In genomic region chr2:220880623-220881022, GRCh38 we compare ENCODE assay signal across 15 cellular contexts.
A peak's percentile ranks its signal among the peaks of the same experiment; 100 is the strongest.
DNase-seq lines count a peak whose midpoint lies in the region; TF ChIP-seq lines count a peak whose summit lies in the region.
"Had no signal": no experiment of that assay in that cellular context is flagged by ENCODE, and none has a peak within 500 bp of the region (broad histone marks: within the 10 kb centered on the region; RNA-seq: fewer than 3 reads in every experiment).

No MANE protein-coding gene starts in this region.

- no peak for TF ChIP-seq POLR2A in breast epithelium (IDR thresholded peaks at IDR 0.05)
- no peak for TF ChIP-seq POLR2A in adrenal gland (IDR thresholded peaks at IDR 0.05)

- CTCF ChIA-PET in MCF 10A (lab: Yijun Ruan, JAX): no interaction called here

- H3K27me3 Mint-ChIP-seq in MCF 10A (ENCODE audit: insufficient read depth, unreplicated experiment) (no peaks in the 10 kb centered on the region), nephron (ENCODE audit: low read depth) (no peaks in the 10 kb centered on the region)

- POLR2A ChIA-PET in MCF 10A (lab: Yijun Ruan, JAX): no interaction called here

- intact Hi-C loops in MCF 10A (cut with micrococcal nuclease): no loop called here
- intact Hi-C loops in breast epithelium (cut with DNase I; ENCODE audit: low total_unique reads): no loop called here
- intact Hi-C loops in adrenal gland (cut with DNase I): no loop called here

- H3K4me3 Mint-ChIP-seq in MCF 10A (ENCODE audit: unreplicated experiment): no peak overlapping the region
- H3K4me3 Mint-ChIP-seq in nephron: no peak overlapping the region
- H3K4me3 Mint-ChIP-seq: CD4-positive, CD25-positive, alpha-beta regulatory T cell; HFFc6 had no signal

- no peaks in the 10 kb centered on the region for H3K36me3 Mint-ChIP-seq in MCF 10A (ENCODE audit: insufficient read depth, unreplicated experiment)
- H3K36me3 Mint-ChIP-seq in nephron (ENCODE audit: low read depth): no peaks in the 10 kb centered on the region
- H3K36me3 Mint-ChIP-seq: CD4-positive, CD25-positive, alpha-beta regulatory T cell had no signal

- 50 to 62% (median 59%) methylated on average over 1 of the region's 1 CpG for WGBS in adrenal gland, 4 donors

- H3K9me3 ChIP-seq in breast epithelium: no peaks in the 10 kb centered on the region
- no peaks in the 10 kb centered on the region for H3K9me3 ChIP-seq in adrenal gland (replicated peaks in 1 of 3)
- H3K9me3 ChIP-seq: BLaER1 treated with 17β-estradiol and CSF1 and Interleukin-3, amounts not matched to agents 10 nM and 100 nM had no signal

- no TSS peak for BruUV-seq in MCF 10A (replicated peaks; lab: Mats Ljungman, UMichigan)

- H3K27ac ChIP-seq in breast epithelium: no peak overlapping the region
- no peak overlapping the region for H3K27ac ChIP-seq in adrenal gland
- H3K27ac ChIP-seq: 22Rv1; BLaER1 treated with 17β-estradiol and CSF1 and Interleukin-3, amounts not matched to agents 10 nM and 100 nM had no signal

- H3K27me3 ChIP-seq in breast epithelium: no peaks in the 10 kb centered on the region
- H3K27me3 ChIP-seq in adrenal gland: no peaks in the 10 kb centered on the region
- H3K27me3 ChIP-seq: BLaER1 treated with 17β-estradiol and CSF1 and Interleukin-3, amounts not matched to agents 10 nM and 100 nM had no signal

- no peak for DNase-seq in MCF 10A (ENCODE audit: unreplicated experiment)
- no peak for DNase-seq in breast epithelium (ENCODE audit: low spot score in 2 of 2)
- peak; percentile 83 for DNase-seq in epithelial cell of esophagus (ENCODE audit: low read depth)
- DNase-seq in NCI-H1092 treated with DMSO at 0.1 percent for 48 hours (lab: John Stamatoyannopoulos, UW): no peak
- DNase-seq in SK-N-DZ (ENCODE audit: low spot score): no peak
- no peak for DNase-seq in adrenal gland
- DNase-seq: AML-193; CD4-positive, CD25-positive, alpha-beta regulatory T cell; DMS53; GF-D8; HCEC 1CT; HFFc6 had no signal

- H3K27ac Mint-ChIP-seq in MCF 10A (ENCODE audit: low read depth, unreplicated experiment) (peak overlapping the region; percentile 88), nephron (peak overlapping the region; percentile 19 to 62 (median 36))
- H3K27ac Mint-ChIP-seq: CD4-positive, CD25-positive, alpha-beta regulatory T cell; HFFc6 had no signal

- H3K4me3 ChIP-seq in breast epithelium: no peak overlapping the region
- no peak overlapping the region for H3K4me3 ChIP-seq in epithelial cell of esophagus (ENCODE audit: low read length)
- no peak overlapping the region for H3K4me3 ChIP-seq in adrenal gland
- H3K4me3 ChIP-seq: BLaER1 treated with 17β-estradiol and CSF1 and Interleukin-3, amounts not matched to agents 10 nM and 100 nM had no signal

- no peak for TF ChIP-seq CTCF in MCF 10A (IDR thresholded peaks at IDR 0.05; ENCODE audit: unreplicated experiment)
- TF ChIP-seq CTCF in breast epithelium (IDR thresholded peaks at IDR 0.05): no peak
- no peak for TF ChIP-seq CTCF in epithelial cell of esophagus (IDR thresholded peaks at IDR 0.05; ENCODE audit: insufficient read depth, low read depth, low read length, missing control alignments)
- no peak for TF ChIP-seq CTCF in nephron (IDR thresholded peaks at IDR 0.05; ENCODE audit: unreplicated experiment in 3 of 3)
- TF ChIP-seq CTCF in adrenal gland (IDR thresholded peaks at IDR 0.05): no peak

- H3K4me1 ChIP-seq in breast epithelium: no peaks in the 10 kb centered on the region
- no peaks in the 10 kb centered on the region for H3K4me1 ChIP-seq in adrenal gland (replicated peaks in 1 of 2)

- H3K9me3 Mint-ChIP-seq in MCF 10A (ENCODE audit: unreplicated experiment): no peaks in the 10 kb centered on the region
- no peaks in the 10 kb centered on the region for H3K9me3 Mint-ChIP-seq in nephron
- H3K9me3 Mint-ChIP-seq: HFFc6 had no signal

- H3K36me3 ChIP-seq in breast epithelium (no peaks in the 10 kb centered on the region), adrenal gland (replicated peaks in 1 of 2) (no peaks in the 10 kb centered on the region)
- H3K36me3 ChIP-seq: BLaER1 treated with 17β-estradiol and CSF1 and Interleukin-3, amounts not matched to agents 10 nM and 100 nM had no signal

- peaks cover 12% of the 10 kb centered on the region for H3K4me1 Mint-ChIP-seq in MCF 10A (ENCODE audit: insufficient read depth, unreplicated experiment)
- peaks cover 37% of the 10 kb centered on the region for H3K4me1 Mint-ChIP-seq in nephron
- H3K4me1 Mint-ChIP-seq: CD4-positive, CD25-positive, alpha-beta regulatory T cell had no signal
